In genomic region chr9:95108777-95109176, GRCh38 we compare ENCODE assay signal across 16 cellular contexts.
DNase-seq lines count a peak whose midpoint lies in the region; ATAC-seq and TF ChIP-seq lines count a peak whose summit lies in the region.
"Had no signal": no experiment of that assay in that cellular context is flagged by ENCODE, and none has a peak within 500 bp of the region (broad histone marks: within the 10 kb centered on the region; RNA-seq: fewer than 3 reads in every experiment).

No MANE protein-coding gene starts in this region.

- intact Hi-C loops in esophagus muscularis mucosa (cut with DNase I): no loop called here
- intact Hi-C loops in psoas muscle (cut with DNase I): no loop called here
- intact Hi-C loops in adrenal gland (cut with DNase I): no loop called here

- H3K27ac ChIP-seq in esophagus muscularis mucosa (replicated peaks in 1 of 4): peak overlapping the region; percentile 28 to 75 (median 74)
- H3K27ac ChIP-seq in psoas muscle: peak overlapping the region; percentile 38
- H3K27ac ChIP-seq in tibial nerve: peak overlapping the region; percentile 72 to 94 (median 86)
- H3K27ac ChIP-seq in adrenal gland: no peak overlapping the region

- peaks cover 29 to 58% (median 46%) of the 10 kb centered on the region in 4 donors for H3K4me1 ChIP-seq in esophagus muscularis mucosa
- H3K4me1 ChIP-seq in psoas muscle: peaks cover 25% of the 10 kb centered on the region
- H3K4me1 ChIP-seq in tibial nerve: peaks cover 0 to 80% (median 26%) of the 10 kb centered on the region in 4 donors
- peaks cover 0 to 19% of the 10 kb centered on the region in 2 donors for H3K4me1 ChIP-seq in adrenal gland (replicated peaks in 1 of 2)

- TF ChIP-seq POLR2A in esophagus muscularis mucosa (IDR thresholded peaks at IDR 0.05; ENCODE audit: low read depth): no peak
- TF ChIP-seq POLR2A in tibial nerve (IDR thresholded peaks at IDR 0.05): no peak
- no peak for TF ChIP-seq POLR2A in adrenal gland (IDR thresholded peaks at IDR 0.05)

- H3K4me3 ChIP-seq in esophagus muscularis mucosa (no peak overlapping the region), psoas muscle (no peak overlapping the region), tibial nerve (no peak overlapping the region), adrenal gland (no peak overlapping the region)

- TF ChIP-seq EP300 in esophagus muscularis mucosa (IDR thresholded peaks at IDR 0.05) (no peak), tibial nerve (IDR thresholded peaks at IDR 0.05) (no peak)

- H3K27me3 ChIP-seq in esophagus muscularis mucosa (no peaks in the 10 kb centered on the region), psoas muscle (ENCODE audit: insufficient read depth in 3 of 3, low read length in 2 of 3) (no peaks in the 10 kb centered on the region), tibial nerve (no peaks in the 10 kb centered on the region), adrenal gland (no peaks in the 10 kb centered on the region)

- ATAC-seq in psoas muscle: peak in 2 of 4 donors; percentile 54 to 66

- TF ChIP-seq CTCF in esophagus muscularis mucosa (IDR thresholded peaks at IDR 0.05): no peak
- TF ChIP-seq CTCF in psoas muscle (IDR thresholded peaks at IDR 0.05): no peak
- no peak for TF ChIP-seq CTCF in tibial nerve (IDR thresholded peaks at IDR 0.05)
- no peak for TF ChIP-seq CTCF in adrenal gland (IDR thresholded peaks at IDR 0.05)

- no peaks in the 10 kb centered on the region for H3K9me3 ChIP-seq in esophagus muscularis mucosa
- H3K9me3 ChIP-seq in psoas muscle: no peaks in the 10 kb centered on the region
- no peaks in the 10 kb centered on the region for H3K9me3 ChIP-seq in tibial nerve
- H3K9me3 ChIP-seq in adrenal gland (replicated peaks in 1 of 3): no peaks in the 10 kb centered on the region

- H3K36me3 ChIP-seq in esophagus muscularis mucosa (peaks cover 11 to 61% (median 47%) of the 10 kb centered on the region in 4 donors), psoas muscle (ENCODE audit: insufficient read depth in 1 of 2, low read depth in 1 of 2) (peaks cover 3 to 57% of the 10 kb centered on the region in 2 donors), tibial nerve (peaks cover 0 to 50% (median 0%) of the 10 kb centered on the region in 3 donors), adrenal gland (replicated peaks in 1 of 2) (peaks cover 0 to 4% of the 10 kb centered on the region in 2 donors)

- DNase-seq in SK-MEL-5 (ENCODE audit: low read depth, low spot score) (peak; percentile 35), esophagus muscularis mucosa (ENCODE audit: extremely low spot score) (no peak), psoas muscle (no peak), tibial nerve (ENCODE audit: low spot score in 2 of 2) (no peak), amniotic stem cell (lab: John Stamatoyannopoulos, UW) (no peak), adrenal gland (no peak), amygdala (lab: John Stamatoyannopoulos, UW) (no peak)
- DNase-seq: Calu3; CD4-positive, alpha-beta T cell; DMS53; HCEC 1CT; NCI-H187 treated with DMSO at 0.1 percent for 48 hours; NCI-H69; NK-92 treated with Interleukin-12 subunit alpha and Interleukin-12 subunit beta, amount 100 ng/mL, for 24 hours; OCI-M1; SHP77 treated with DMSO at 0.1 percent for 48 hours had no signal

- in situ Hi-C loops in SK-MEL-5 (cut with HindIII; ENCODE audit: low pct_unique_long_range_greater_than_20kb, low sequenced_read_pairs): no loop called here

- WGBS in esophagus muscularis mucosa: 92% methylated on average over 5 of the region's 5 CpGs
- 73 to 92% (median 79%) methylated on average over 5 of the region's 5 CpGs for WGBS in psoas muscle, 3 donors
- whole genome bisulfite sequencing in tibial nerve, 2 donors: 79 to 81% methylated on average over 5 of the region's 5 CpGs
- WGBS in adrenal gland, 4 donors: 96 to 97% (median 96%) methylated on average over 5 of the region's 5 CpGs

Comparison
In these comparisons a context has a peak if more than half of its experiments do, and no peak if none do; other contexts are left out.
1. H3K27ac ChIP-seq: peak in esophagus muscularis mucosa (4 of 4), psoas muscle (single experiment) and tibial nerve (4 of 4); none in adrenal gland (0 of 5).